ENCODE assay signal across 15 cellular contexts in genomic region chr16:19384656-19385055, GRCh38. TPM values are rescaled to one million over a fixed set of nuclear protein-coding genes. Genes with fewer than 3 reads are reported as not detected.
A peak's percentile ranks its signal among the peaks of the same experiment; 100 is the strongest.
DNase-seq lines count a peak whose midpoint lies in the region; TF ChIP-seq lines count a peak whose summit lies in the region.
"Had no signal": no experiment of that assay in that cellular context is flagged by ENCODE, and none has a peak within 500 bp of the region (broad histone marks: within the 10 kb centered on the region; RNA-seq: fewer than 3 reads in every experiment).

No MANE protein-coding gene starts in this region.

- H3K4me1 ChIP-seq in H9 (ENCODE audit: insufficient read depth, low read length) = no peaks in the 10 kb centered on the region
- peaks cover 0 to 11% (median 5%) of the 10 kb centered on the region in 4 donors for H3K4me1 ChIP-seq in transverse colon

- H2BK12ac ChIP-seq in H9 (ENCODE audit: insufficient read length, low read depth, low read length) = no peak overlapping the region

- TF ChIP-seq CTCF in H9 (conservative IDR thresholded peaks at IDR 0.05) = no peak
- no peak for TF ChIP-seq CTCF in transverse colon (IDR thresholded peaks at IDR 0.05)

- no peak overlapping the region for H3K27ac Mint-ChIP-seq in H9
- H3K27ac Mint-ChIP-seq: activated naive CD4-positive, alpha-beta T cell treated with anti-CD3 and anti-CD28 coated beads, Interleukin-2, amount 10 ng/mL, durations not matched to agents 7 days and 5 days; CD4-positive, CD25-positive, alpha-beta regulatory T cell; immature natural killer cell had no signal

- in situ Hi-C loops in transverse colon (cut with MboI; ENCODE audit: low pct_ligation_motif_present in 1 of 4, low pct_unique_long_range_greater_than_20kb in 1 of 4, low sequenced_read_pairs in 3 of 4) = loop anchor here in 1 of 4 donors (10.0 kb wide), 1 partner anchor 120 kb away; no protein-coding TSS in a partner anchor

- no peak overlapping the region for H3K9ac ChIP-seq in H9 (ENCODE audit: extremely low read depth, insufficient read length, low read length)

- H3K4me1 Mint-ChIP-seq in H9 = peaks cover 6% of the 10 kb centered on the region in 2 experiments
- H3K4me1 Mint-ChIP-seq: CD4-positive, CD25-positive, alpha-beta regulatory T cell had no signal

- no peaks in the 10 kb centered on the region for H3K23me2 ChIP-seq in H9 (ENCODE audit: insufficient read length, low read depth, low read length, poor library complexity, severe bottlenecking)

- TF ChIP-seq POLR2A in transverse colon (IDR thresholded peaks at IDR 0.05) = peak; percentile 24

- no peak overlapping the region for H4K5ac ChIP-seq in H9 (ENCODE audit: insufficient read length, low read depth, low read length)

- no peak overlapping the region for H2BK20ac ChIP-seq in H9 (ENCODE audit: low read depth, low read length, poor library complexity, severe bottlenecking)

- no peak overlapping the region for H2BK120ac ChIP-seq in H9 (ENCODE audit: low read depth, low read length, poor library complexity, severe bottlenecking)

- intact Hi-C loops in transverse colon (cut with DNase I; ENCODE audit: low total_unique reads) = no loop called here
- intact Hi-C loops in posterior cingulate gyrus (cut with DNase I) = loop anchor here (10.0 kb wide), 1 partner anchor 120 kb away; no protein-coding TSS in a partner anchor

- no peak overlapping the region for H3K4me2 ChIP-seq in H9 (ENCODE audit: insufficient read depth, insufficient read length, low read length)

- no peak overlapping the region for H3T11ph ChIP-seq in H9 (ENCODE audit: low read length)

- H3K27me3 ChIP-seq in H9 (ENCODE audit: insufficient read depth, low read length) (no peaks in the 10 kb centered on the region), transverse colon (peaks cover 4% of the 10 kb centered on the region)

- H3K4me3 ChIP-seq in transverse colon = no peak overlapping the region
- H3K4me3 ChIP-seq: K562 had no signal

- H3K36me3 Mint-ChIP-seq in H9 (ENCODE audit: insufficient read depth in 1 of 3, low read depth in 3 of 3) = peaks cover 0 to 3% (median 0%) of the 10 kb centered on the region in 3 experiments; a peak in 2 of 7 replicates
- H3K36me3 Mint-ChIP-seq: activated naive CD4-positive, alpha-beta T cell treated with anti-CD3 and anti-CD28 coated beads, Interleukin-2, amount 10 ng/mL, durations not matched to agents 7 days and 5 days; CD4-positive, CD25-positive, alpha-beta regulatory T cell; immature natural killer cell had no signal

- H3K18ac ChIP-seq in H9 (ENCODE audit: insufficient read length, low read depth, low read length) = no peak overlapping the region

- peak; percentile 29 for DNase-seq in H9
- DNase-seq in NCI-H2171 treated with DMSO at 0.1 percent for 48 hours (lab: John Stamatoyannopoulos, UW) = peak; percentile 61
- DNase-seq in epithelial cell of prostate (ENCODE audit: low read depth, low spot score) = peak; percentile 50
- DNase-seq in transverse colon = peak; percentile 69
- no peak for DNase-seq in CD1c-positive myeloid dendritic cell (ENCODE audit: extremely low spot score)
- no peak for DNase-seq in GOT3 (lab: John Stamatoyannopoulos, UW)
- no peak for DNase-seq in posterior cingulate gyrus
- DNase-seq: activated naive CD4-positive, alpha-beta T cell treated with anti-CD3 and anti-CD28 coated beads, Interleukin-2, amount 10 ng/mL, durations not matched to agents 7 days and 5 days; CD4-positive, CD25-positive, alpha-beta regulatory T cell; effector CD4-positive, alpha-beta T cell; immature natural killer cell; NCI-H1930; WERI-Rb-1 had no signal

- no peak overlapping the region for H3K23ac ChIP-seq in H9 (ENCODE audit: insufficient read length, low read depth, low read length)

- no peak overlapping the region for H2BK15ac ChIP-seq in H9 (ENCODE audit: low read depth, low read length)

- no peak overlapping the region for H3K4ac ChIP-seq in H9 (ENCODE audit: low read depth, low read length)

- H2AFZ ChIP-seq in H9 (ENCODE audit: low read length) = no peak overlapping the region

- H2BK5ac ChIP-seq in H9 (ENCODE audit: insufficient read length, low read length) = no peak overlapping the region

- no peaks in the 10 kb centered on the region for H4K20me1 ChIP-seq in H9 (ENCODE audit: control insufficient read depth, insufficient read depth, insufficient read length)

- H3K9me3 ChIP-seq in H9 (ENCODE audit: control insufficient read depth, low read depth, low read length) (no peaks in the 10 kb centered on the region), transverse colon (no peaks in the 10 kb centered on the region)

- H3K9me3 Mint-ChIP-seq in H9 = peaks cover 0 to 3% of the 10 kb centered on the region in 2 experiments; a peak in 3 of 5 replicates
- H3K9me3 Mint-ChIP-seq: activated naive CD4-positive, alpha-beta T cell treated with anti-CD3 and anti-CD28 coated beads, Interleukin-2, amount 10 ng/mL, durations not matched to agents 7 days and 5 days; CD4-positive, CD25-positive, alpha-beta regulatory T cell; immature natural killer cell had no signal

- H4K91ac ChIP-seq in H9 (ENCODE audit: insufficient read length, low read depth, low read length) = no peak overlapping the region

- no peak overlapping the region for H2AK5ac ChIP-seq in H9 (ENCODE audit: insufficient read length, low read length)

- H3K36me3 ChIP-seq in transverse colon = no peaks in the 10 kb centered on the region
- H3K36me3 ChIP-seq: WERI-Rb-1 had no signal

- H3K79me1 ChIP-seq in H9 (ENCODE audit: insufficient read depth, low read depth, low read length, poor library complexity, severe bottlenecking) = no peaks in the 10 kb centered on the region

- peaks cover 1% of the 10 kb centered on the region for H3K27me3 Mint-ChIP-seq in H9 (ENCODE audit: low read depth)

- H3K14ac ChIP-seq in H9 (ENCODE audit: insufficient read depth, low read length) = no peak overlapping the region

- H3K4me3 Mint-ChIP-seq in H9 = no peak overlapping the region
- H3K4me3 Mint-ChIP-seq: activated naive CD4-positive, alpha-beta T cell treated with anti-CD3 and anti-CD28 coated beads, Interleukin-2, amount 10 ng/mL, durations not matched to agents 7 days and 5 days; CD4-positive, CD25-positive, alpha-beta regulatory T cell; immature natural killer cell had no signal

- no peak overlapping the region for H3K27ac ChIP-seq in H9 (ENCODE audit: insufficient read length, low read depth, low read length)
- no peak overlapping the region for H3K27ac ChIP-seq in epithelial cell of prostate
- H3K27ac ChIP-seq in transverse colon = peak overlapping the region in 2 of 4 donors; percentile 44 to 65
- H3K27ac ChIP-seq: WERI-Rb-1 had no signal

- H3K79me2 ChIP-seq in H9 (ENCODE audit: insufficient read depth, low read length) = no peaks in the 10 kb centered on the region

- no peak for TF ChIP-seq EP300 in transverse colon (IDR thresholded peaks at IDR 0.05; ENCODE audit: low read depth)

- H3K56ac ChIP-seq in H9 (ENCODE audit: insufficient read length, low read depth, low read length) = no peak overlapping the region

- H4K8ac ChIP-seq in H9 (replicated peaks; ENCODE audit: insufficient read length, low read depth, low read length) = no peak overlapping the region

- no CpG with 5 or more reads among the region's 2 CpGs for WGBS in H9 (ENCODE audit: extremely low coverage, insufficient read length, low lambda C conversion rate)
- 22% methylated on average over 2 of the region's 2 CpGs; no CpG with 5 or more reads in 1 of the 2 donors for WGBS in transverse colon (ENCODE audit: low coverage in 1 of 2), 2 donors

RNA-seq across cellular contexts. Expression of gene TMC5, which starts 33.0 kb away (rescaled TPM):
- total RNA-seq in H9 (2021) (1.2 and 2.3 TPM in 2 replicates), transverse colon (10 to 100 TPM; 14.5 to 94.6 (median 82.4) TPM)
- total RNA-seq: CD4-positive, CD25-positive, alpha-beta regulatory T cell; fibroblast of villous mesenchyme had no signal

Comparison
In these comparisons a context has a peak if more than half of its experiments do, and no peak if none do; other contexts are left out.
1. DNase-seq: peak in H9 (single experiment), NCI-H2171 treated with DMSO at 0.1 percent for 48 hours (single experiment), epithelial cell of prostate (single experiment) and transverse colon (single experiment); none in CD1c-positive myeloid dendritic cell (single experiment), GOT3 (single experiment) and posterior cingulate gyrus (0 of 10).